Comparison of ENCODE assay signal across 8 cellular contexts in genomic region chr12:123085730-123086487, GRCh38.
DNase-seq lines count a peak whose midpoint lies in the region; ATAC-seq and FAIRE-seq lines count a peak whose summit lies in the region.

No MANE protein-coding gene starts in this region.

- no peak overlapping the region for H3K27ac ChIP-seq in aorta (ENCODE audit: low read depth in 1 of 2, low read length in 2 of 2)

- H3K4me3 ChIP-seq in aorta (ENCODE audit: low read length in 2 of 2): no peak overlapping the region

- H3K4me1 ChIP-seq in aorta (ENCODE audit: control insufficient read depth in 1 of 2, insufficient read depth in 2 of 2, low read length in 2 of 2): no peaks in the 10 kb centered on the region

- DNase-seq in Right ventricle myocardium inferior (ENCODE audit: missing footprints) (peak; percentile 72), cardiac septum (ENCODE audit: low spot score) (no peak), RCC 7860 (ENCODE audit: low spot score) (peak; percentile 88), Right ventricle myocardium superior (peak; percentile 78), aorta (peak; percentile 67 to 88), iPS-NIHi11 (ENCODE audit: low spot score) (no peak)

- ATAC-seq in Right ventricle myocardium inferior (peak; percentile 59), Right ventricle myocardium superior (ENCODE audit: poor library complexity) (peak; percentile 63), aorta (ENCODE audit: low FRiP score) (peak; percentile 49), GM18867 (IDR thresholded peaks at IDR 0.05; ENCODE audit: unreplicated experiment) (no peak), GM21619 (IDR thresholded peaks at IDR 0.05; ENCODE audit: unreplicated experiment) (no peak)

- H3K36me3 ChIP-seq in aorta (ENCODE audit: control insufficient read depth in 1 of 2, insufficient read depth in 2 of 2, low read length in 1 of 2): no peaks in the 10 kb centered on the region

- 57% methylated on average over 10 of the region's 10 CpGs for WGBS in aorta, 2 donors

- intact Hi-C loops in Right ventricle myocardium inferior (cut with DNase I) (no loop called here), cardiac septum (cut with DNase I) (no loop called here), Right ventricle myocardium superior (cut with DNase I) (no loop called here), aorta (cut with DNase I) (loop anchor here in 1 of 2 donors (5.0 kb wide), 1 partner anchor 61 kb away; no protein-coding TSS in a partner anchor)

- peak; percentile 79 for FAIRE-seq in RCC 7860 (lab: Jason Lieb, UNC)

- no peaks in the 10 kb centered on the region for H3K27me3 ChIP-seq in aorta (ENCODE audit: control insufficient read depth in 1 of 2, insufficient read depth in 2 of 2, low read length in 1 of 2)

- H3K9me3 ChIP-seq in aorta (ENCODE audit: control insufficient read depth, low read length): no peaks in the 10 kb centered on the region

Comparison
In these comparisons a context has a peak if more than half of its experiments do, and no peak if none do; other contexts are left out.
1. DNase-seq: peak in Right ventricle myocardium inferior (single experiment), RCC 7860 (single experiment), Right ventricle myocardium superior (single experiment) and aorta (2 of 2); none in cardiac septum (single experiment) and iPS-NIHi11 (single experiment).
2. ATAC-seq: peak in Right ventricle myocardium inferior (single experiment), Right ventricle myocardium superior (single experiment) and aorta (single experiment); none in GM18867 (single experiment) and GM21619 (single experiment).